ENCODE assay signal across 8 cellular contexts in the genomic region with DNA sequence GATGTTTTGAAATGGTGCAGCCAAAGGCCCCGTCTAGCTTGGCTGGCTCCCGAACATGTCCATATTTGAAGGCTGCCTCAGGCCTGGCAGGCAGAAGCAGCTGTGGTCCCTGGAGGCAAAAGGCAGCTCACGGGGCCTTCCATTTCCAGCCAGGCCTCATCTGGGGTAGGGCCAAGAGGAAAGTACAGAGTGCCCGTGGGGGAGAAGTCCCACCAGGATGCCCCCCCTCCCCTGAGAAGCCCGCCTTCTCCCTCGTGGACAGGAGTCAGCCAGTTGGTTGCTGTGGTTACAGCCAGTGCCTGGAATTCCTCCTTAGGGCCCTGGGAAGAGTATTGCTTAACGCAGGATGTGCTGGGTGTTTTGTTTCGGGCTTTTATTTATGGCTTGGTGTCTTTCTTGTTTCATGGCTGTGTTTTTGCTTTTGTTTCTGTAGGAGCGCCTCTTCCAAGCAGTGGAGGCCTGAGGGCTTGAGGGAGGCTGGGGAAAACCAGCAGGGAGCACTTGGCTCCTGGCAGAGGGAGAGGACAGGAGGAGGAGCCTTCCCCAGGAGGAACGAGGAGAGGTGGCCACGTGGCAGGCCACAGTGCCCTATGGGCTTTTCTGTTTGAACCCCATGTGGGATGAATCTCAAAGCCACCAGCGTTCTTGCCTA. TPM values are rescaled to one million over a fixed set of nuclear protein-coding genes. Genes with fewer than 3 reads are reported as not detected.
DNase-seq lines count a peak whose midpoint lies in the region; ATAC-seq and TF ChIP-seq lines count a peak whose summit lies in the region.

No MANE protein-coding gene starts in this region.

- no peaks in the 10 kb centered on the region for H3K27me3 Mint-ChIP-seq in T-helper 17 cell

- ATAC-seq in GM21423 (IDR thresholded peaks at IDR 0.05; ENCODE audit: unreplicated experiment) (no peak), T-helper 17 cell (no peak)

- H3K27ac Mint-ChIP-seq in T-helper 17 cell: no peak overlapping the region

- H3K4me3 ChIP-seq in astrocyte of the cerebellum (ENCODE audit: low read depth, low read length): no peak overlapping the region

- H3K4me3 Mint-ChIP-seq in T-helper 17 cell: no peak overlapping the region

- TF ChIP-seq CTCF in astrocyte of the cerebellum (IDR thresholded peaks at IDR 0.05; ENCODE audit: low read depth, low read length, missing control alignments): no peak

- DNase-seq in GM04504 (ENCODE audit: low read depth) (peak; percentile 98), astrocyte of the cerebellum (ENCODE audit: low read depth) (peak; percentile 87), hepatic stellate cell (ENCODE audit: low spot score) (peak; percentile 98), retina (peak; percentile 64), T-helper 17 cell (no peak)
- no peak for DNase-seq in activated T-cell treated with anti-CD3 and anti-CD28 coated beads, Interleukin-2, amount 50 U/mL, for 48 hours
- DNase-seq in stimulated activated naive CD4-positive, alpha-beta T cell (lab: John Stamatoyannopoulos, UW): no peak

- peaks cover 2% of the 10 kb centered on the region for H3K4me1 Mint-ChIP-seq in T-helper 17 cell

- in situ Hi-C loops in astrocyte of the cerebellum (cut with HindIII; ENCODE audit: low sequenced_read_pairs): no loop called here

- H3K36me3 Mint-ChIP-seq in T-helper 17 cell (ENCODE audit: low read depth): no peaks in the 10 kb centered on the region

- H3K9me3 ChIP-seq in T-helper 17 cell (ENCODE audit: control insufficient read depth, low read length, poor library complexity, severe bottlenecking): no peaks in the 10 kb centered on the region

RNA-seq across cellular contexts. Expression of a gene that starts 45.4 kb away (rescaled TPM):
- total RNA-seq in T-helper 17 cell: not detected

Comparison
In these comparisons a context has a peak if more than half of its experiments do, and no peak if none do; other contexts are left out.
1. DNase-seq: peak in GM04504 (single experiment), astrocyte of the cerebellum (single experiment), hepatic stellate cell (single experiment) and retina (single experiment); none in T-helper 17 cell (0 of 3), activated T-cell treated with anti-CD3 and anti-CD28 coated beads, Interleukin-2, amount 50 U/mL, for 48 hours (0 of 2) and stimulated activated naive CD4-positive, alpha-beta T cell (0 of 6).